Comparison of ENCODE assay signal across 7 cellular contexts in the genomic region with DNA sequence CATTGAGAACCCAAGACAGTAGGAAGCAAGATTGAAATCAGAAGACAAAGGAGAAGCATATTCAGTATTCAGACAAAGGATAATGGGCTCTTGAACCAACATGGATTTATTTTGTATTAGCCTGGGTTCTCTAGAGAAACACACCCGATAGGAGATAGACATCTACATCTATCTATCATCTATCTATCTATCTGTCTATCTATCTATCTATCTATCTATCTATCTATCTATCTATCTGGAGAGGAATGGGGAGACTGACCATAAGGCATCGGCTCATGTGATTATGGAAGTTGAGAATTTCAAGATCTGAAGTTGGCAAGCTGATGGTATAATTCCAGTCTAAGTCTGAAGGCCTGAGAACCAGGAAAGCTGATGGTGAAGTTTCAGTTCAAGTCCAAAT.
"Had no signal": no experiment of that assay in that cellular context is flagged by ENCODE, and none has a peak within 500 bp of the region (broad histone marks: within the 10 kb centered on the region; RNA-seq: fewer than 3 reads in every experiment).

No MANE protein-coding gene starts in this region.

- FAIRE-seq: HTR-8/SVneo had no signal

- DNase-seq: GM23248, H7, HCEC 1CT, IMR-90, KBM-7 had no signal

- H3K27ac ChIP-seq: GM23248, KMS-11 had no signal

- H3K9ac ChIP-seq: GM23248, KMS-11 had no signal

- H2AFZ ChIP-seq: GM23248 had no signal

- H3K4me3 ChIP-seq: GM23248 had no signal

- H3K4me2 ChIP-seq: KMS-11 had no signal
